ENCODE assay signal across 29 cellular contexts in genomic region chr1:59664167-59664566, GRCh38.
"Had no signal": no experiment of that assay in that cellular context is flagged by ENCODE, and none has a peak within 500 bp of the region (broad histone marks: within the 10 kb centered on the region; RNA-seq: fewer than 3 reads in every experiment).

No MANE protein-coding gene starts in this region.

- H3K27ac ChIP-seq: neutrophil, pancreas, psoas muscle, right atrium auricular region, stomach, suprapubic skin, uterus had no signal

- H3K4me1 Mint-ChIP-seq: activated B cell treated with CpG ODN at 0.5 μM for 24 hours; activated CD4-positive, alpha-beta T cell treated with anti-CD3 and anti-CD28 coated beads for 36 hours; activated naive CD8-positive, alpha-beta T cell treated with anti-CD3 and anti-CD28 coated beads for 36 hours; central memory CD8-positive, alpha-beta T cell; natural killer cell had no signal

- H3K27ac Mint-ChIP-seq: activated B cell treated with CpG ODN at 0.5 μM for 24 hours; activated CD4-positive, alpha-beta T cell treated with anti-CD3 and anti-CD28 coated beads for 36 hours; activated naive CD8-positive, alpha-beta T cell treated with anti-CD3 and anti-CD28 coated beads for 36 hours; activated T-cell treated with anti-CD3 and anti-CD28 coated beads, Interleukin-2, amount 50 U/mL, for 24 hours; natural killer cell; T-helper 1 cell treated with Interleukin-12 subunit alpha and Interleukin-12 subunit beta and Interleukin-4 antibody, amounts not matched to agents 30 μg/mL and 1 μg/mL, for 36 hours had no signal

- H3K27me3 Mint-ChIP-seq: activated B cell treated with CpG ODN at 0.5 μM for 24 hours; activated CD4-positive, alpha-beta T cell treated with anti-CD3 and anti-CD28 coated beads for 36 hours; activated naive CD8-positive, alpha-beta T cell treated with anti-CD3 and anti-CD28 coated beads for 36 hours; activated T-cell treated with anti-CD3 and anti-CD28 coated beads, Interleukin-2, amount 50 U/mL, for 24 hours; central memory CD8-positive, alpha-beta T cell had no signal

- H3K4me3 ChIP-seq: lung, pancreas, psoas muscle, right atrium auricular region, stomach, suprapubic skin, uterus had no signal

- H3K36me3 ChIP-seq: neutrophil, pancreas, right atrium auricular region, stomach, suprapubic skin, uterus had no signal

- H3K27me3 ChIP-seq: neutrophil, pancreas, right atrium auricular region, stomach, suprapubic skin, uterus had no signal

- H3K9me3 ChIP-seq: neutrophil, pancreas, psoas muscle, right atrium auricular region, stomach, suprapubic skin, uterus had no signal

- DNase-seq: activated B cell treated with CpG ODN at 0.5 μM for 24 hours; activated CD4-positive, alpha-beta T cell treated with anti-CD3 and anti-CD28 coated beads for 36 hours; activated CD4-positive, alpha-beta T cell treated with anti-CD3 and anti-CD28 coated beads, Interleukin-2, amount 50 U/mL, for 4 hours; activated CD8-positive, alpha-beta memory T cell treated with anti-CD3 and anti-CD28 coated beads for 24 hours; activated CD8-positive, alpha-beta memory T cell treated with anti-CD3 and anti-CD28 coated beads, Interleukin-2, amount 50 U/mL, for 4 hours; activated naive CD4-positive, alpha-beta T cell treated with Interleukin-2 at 50 U/mL for 16 hours; activated naive CD8-positive, alpha-beta T cell treated with anti-CD3 and anti-CD28 coated beads for 36 hours; activated T-cell treated with anti-CD3 and anti-CD28 coated beads, Interleukin-2, amount 50 U/mL, for 24 hours; effector memory CD4-positive, alpha-beta T cell; foreskin melanocyte; hippocampal formation; islet precursor cell; left colon; natural killer cell; pancreas; psoas muscle; stimulated activated CD4-positive, alpha-beta T cell treated with anti-CD3 and anti-CD28 coated beads, Interleukin-12 subunit alpha, Interleukin-12 subunit beta, amount 100 ng/mL, for 4 hours; stimulated activated CD4-positive, alpha-beta T cell treated with anti-CD3 and anti-CD28 coated beads, Interleukin-4, amount 100 ng/mL, for 4 hours; stomach; T1000; trophoblast cell; uterus had no signal

- H3K4me3 Mint-ChIP-seq: activated B cell treated with CpG ODN at 0.5 μM for 24 hours; activated CD4-positive, alpha-beta T cell treated with anti-CD3 and anti-CD28 coated beads for 36 hours; activated naive CD8-positive, alpha-beta T cell treated with anti-CD3 and anti-CD28 coated beads for 36 hours; activated T-cell treated with anti-CD3 and anti-CD28 coated beads, Interleukin-2, amount 50 U/mL, for 24 hours; central memory CD8-positive, alpha-beta T cell; natural killer cell; T-helper 1 cell treated with Interleukin-12 subunit alpha and Interleukin-12 subunit beta and Interleukin-4 antibody, amounts not matched to agents 30 μg/mL and 1 μg/mL, for 36 hours had no signal

- H3K4me1 ChIP-seq: pancreas, stomach, suprapubic skin, uterus had no signal

- H3K36me3 Mint-ChIP-seq: activated naive CD8-positive, alpha-beta T cell treated with anti-CD3 and anti-CD28 coated beads for 36 hours; natural killer cell had no signal

- H3K9me3 Mint-ChIP-seq: activated B cell treated with CpG ODN at 0.5 μM for 24 hours; activated naive CD8-positive, alpha-beta T cell treated with anti-CD3 and anti-CD28 coated beads for 36 hours; activated T-cell treated with anti-CD3 and anti-CD28 coated beads, Interleukin-2, amount 50 U/mL, for 24 hours; central memory CD8-positive, alpha-beta T cell; natural killer cell; T-helper 1 cell treated with Interleukin-12 subunit alpha and Interleukin-12 subunit beta and Interleukin-4 antibody, amounts not matched to agents 30 μg/mL and 1 μg/mL, for 36 hours had no signal

- ATAC-seq: activated CD4-positive, alpha-beta T cell treated with anti-CD3 and anti-CD28 coated beads for 36 hours; esophagus mucosa; left colon; natural killer cell; pancreas; psoas muscle had no signal
